28 cellular contexts compared by ENCODE assay signal in the genomic region with DNA sequence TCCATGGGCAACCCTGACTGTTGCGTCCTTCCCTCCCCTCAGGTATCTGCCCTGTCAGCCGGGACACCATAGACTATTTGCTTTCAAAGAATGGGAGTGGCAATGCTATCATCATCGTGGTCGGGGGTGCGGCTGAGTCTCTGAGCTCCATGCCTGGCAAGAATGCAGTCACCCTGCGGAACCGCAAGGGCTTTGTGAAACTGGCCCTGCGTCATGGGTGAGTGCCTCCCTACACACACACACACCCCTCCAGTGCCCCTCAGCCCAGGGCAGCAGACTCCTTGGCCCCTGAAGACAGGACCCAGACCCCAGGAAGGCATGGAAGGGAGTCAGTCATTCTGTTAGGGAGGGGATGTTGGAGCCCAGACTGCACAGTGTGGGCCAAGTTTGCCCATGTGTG. TPM values are rescaled to one million over a fixed set of nuclear protein-coding genes. Genes with fewer than 3 reads are reported as not detected.
DNase-seq lines count a peak whose midpoint lies in the region; ATAC-seq and TF ChIP-seq lines count a peak whose summit lies in the region.
"Had no signal": no experiment of that assay in that cellular context is flagged by ENCODE, and none has a peak within 500 bp of the region (broad histone marks: within the 10 kb centered on the region; RNA-seq: fewer than 3 reads in every experiment).

No MANE protein-coding gene starts in this region.

- H3K4me3 Mint-ChIP-seq in CD14-positive monocyte (no peak overlapping the region), chondrocyte (ENCODE audit: unreplicated experiment) (no peak overlapping the region)
- H3K4me3 Mint-ChIP-seq in activated CD4-positive, alpha-beta T cell treated with anti-CD3 and anti-CD28 coated beads for 36 hours, result no peak overlapping the region
- H3K4me3 Mint-ChIP-seq: activated CD4-positive, alpha-beta memory T cell treated with anti-CD3 and anti-CD28 coated beads for 36 hours; activated naive CD4-positive, alpha-beta T cell treated with anti-CD3 and anti-CD28 coated beads for 36 hours; activated T-helper 1 cell treated with anti-CD3 and anti-CD28 coated beads, Interleukin-12 subunit alpha, Interleukin-12 subunit beta, Interleukin-2, Interleukin-4 antibody, amounts not matched to agents 30 ng/mL and 10 ng/mL and 1 ng/mL, durations not matched to agents 14 hours and 24 hours and 36 hours; T-cell had no signal

- H3K9me3 Mint-ChIP-seq in CD14-positive monocyte, result no peaks in the 10 kb centered on the region
- no peaks in the 10 kb centered on the region for H3K9me3 Mint-ChIP-seq in chondrocyte (ENCODE audit: low read depth)
- H3K9me3 Mint-ChIP-seq in activated CD4-positive, alpha-beta T cell treated with anti-CD3 and anti-CD28 coated beads for 36 hours (ENCODE audit: low read depth), result no peaks in the 10 kb centered on the region
- H3K9me3 Mint-ChIP-seq: activated CD4-positive, alpha-beta memory T cell treated with anti-CD3 and anti-CD28 coated beads for 36 hours; activated naive CD4-positive, alpha-beta T cell treated with anti-CD3 and anti-CD28 coated beads for 36 hours; activated T-helper 1 cell treated with anti-CD3 and anti-CD28 coated beads, Interleukin-12 subunit alpha, Interleukin-12 subunit beta, Interleukin-2, Interleukin-4 antibody, amounts not matched to agents 30 ng/mL and 10 ng/mL and 1 ng/mL, durations not matched to agents 14 hours and 24 hours and 36 hours; T-cell had no signal

- DNase-seq in CD14-positive monocyte (ENCODE audit: low spot score) (peak; percentile 44), epithelial cell of esophagus (ENCODE audit: low read depth) (peak; percentile 45), posterior vena cava (ENCODE audit: low spot score) (peak; percentile 56), chondrocyte (ENCODE audit: low spot score) (no peak), pons (ENCODE audit: low spot score) (no peak)
- no peak for DNase-seq in activated CD4-positive, alpha-beta T cell treated with anti-CD3 and anti-CD28 coated beads for 1 hour
- DNase-seq in activated CD4-positive, alpha-beta T cell treated with anti-CD3 and anti-CD28 coated beads for 36 hours, result no peak
- DNase-seq: activated CD4-positive, alpha-beta memory T cell treated with anti-CD3 and anti-CD28 coated beads for 36 hours; activated CD4-positive, CD25-positive, alpha-beta regulatory T cell; activated CD8-positive, alpha-beta memory T cell treated with anti-CD3 and anti-CD28 coated beads, Interleukin-2, amount 50 U/mL, for 4 hours; activated naive CD4-positive, alpha-beta T cell treated with anti-CD3 and anti-CD28 coated beads for 36 hours; amniotic stem cell; DMS153; effector CD8-positive, alpha-beta T cell; erythroblast; heart left ventricle; left colon; mesendoderm; MM.1S; NCI-H2029 treated with DMSO at 0.1 percent for 48 hours; NCI-H2227 treated with DMSO at 0.1 percent for 48 hours; NCI-H69; Peyer's patch; stomach; T-cell; transverse colon had no signal

- no peak for TF ChIP-seq CTCF in CD14-positive monocyte (IDR thresholded peaks at IDR 0.05)
- no peak for TF ChIP-seq CTCF in epithelial cell of esophagus (IDR thresholded peaks at IDR 0.05; ENCODE audit: insufficient read depth, low read depth, low read length, missing control alignments)
- no peak for TF ChIP-seq CTCF in chondrocyte (IDR thresholded peaks at IDR 0.05)

- ATAC-seq in HG03521 (IDR thresholded peaks at IDR 0.05; ENCODE audit: unreplicated experiment), result peak; percentile 68
- no peak for ATAC-seq in activated CD4-positive, alpha-beta T cell treated with anti-CD3 and anti-CD28 coated beads for 36 hours
- ATAC-seq: heart left ventricle, left colon, T-cell had no signal

- intact Hi-C loops in CD14-positive monocyte (cut with micrococcal nuclease) (no loop called here), posterior vena cava (cut with DNase I) (loop anchor here in 1 of 2 donors (5.0 to 10.0 kb wide), 2 partner anchors 250 to 528 kb away; no protein-coding TSS in a partner anchor)
- intact Hi-C loops in activated CD4-positive, alpha-beta T cell treated with anti-CD3 and anti-CD28 coated beads for 36 hours (cut with DNase I, micrococcal nuclease), result no loop called here

- peaks cover 20% of the 10 kb centered on the region for H3K4me1 Mint-ChIP-seq in CD14-positive monocyte
- H3K4me1 Mint-ChIP-seq in chondrocyte (ENCODE audit: low read depth), result peaks cover 4% of the 10 kb centered on the region
- H3K4me1 Mint-ChIP-seq in activated CD4-positive, alpha-beta T cell treated with anti-CD3 and anti-CD28 coated beads for 36 hours, result peaks cover 10% of the 10 kb centered on the region

- H3K27me3 Mint-ChIP-seq in CD14-positive monocyte (ENCODE audit: low read depth in 3 of 3), result peaks cover 0 to 5% (median 0%) of the 10 kb centered on the region in 3 donors
- no peaks in the 10 kb centered on the region for H3K27me3 Mint-ChIP-seq in chondrocyte (ENCODE audit: low read depth)
- H3K27me3 Mint-ChIP-seq in activated CD4-positive, alpha-beta T cell treated with anti-CD3 and anti-CD28 coated beads for 36 hours, result no peaks in the 10 kb centered on the region
- H3K27me3 Mint-ChIP-seq: activated CD4-positive, alpha-beta memory T cell treated with anti-CD3 and anti-CD28 coated beads for 36 hours; T-cell had no signal

- no peak overlapping the region for H3K4me3 ChIP-seq in epithelial cell of esophagus (ENCODE audit: low read length)
- H3K4me3 ChIP-seq: heart left ventricle, Peyer's patch, stomach, transverse colon had no signal

- peak overlapping the region in 1 of 7 donors; percentile 2 for H3K27ac Mint-ChIP-seq in CD14-positive monocyte
- no peak overlapping the region for H3K27ac Mint-ChIP-seq in chondrocyte (ENCODE audit: unreplicated experiment)
- no peak overlapping the region for H3K27ac Mint-ChIP-seq in activated CD4-positive, alpha-beta T cell treated with anti-CD3 and anti-CD28 coated beads for 36 hours
- H3K27ac Mint-ChIP-seq: activated CD4-positive, alpha-beta memory T cell treated with anti-CD3 and anti-CD28 coated beads for 36 hours; activated naive CD4-positive, alpha-beta T cell treated with anti-CD3 and anti-CD28 coated beads for 36 hours; activated T-helper 1 cell treated with anti-CD3 and anti-CD28 coated beads, Interleukin-12 subunit alpha, Interleukin-12 subunit beta, Interleukin-2, Interleukin-4 antibody, amounts not matched to agents 30 ng/mL and 10 ng/mL and 1 ng/mL, durations not matched to agents 14 hours and 24 hours and 36 hours; T-cell had no signal

- POLR2A ChIA-PET in activated CD4-positive, alpha-beta T cell treated with anti-CD3 and anti-CD28 coated beads for 36 hours (lab: Charles Lee), result no interaction called here

- H3K36me3 Mint-ChIP-seq in CD14-positive monocyte (peaks cover 70 to 76% of the 10 kb centered on the region in 2 donors), chondrocyte (ENCODE audit: low read depth) (no peaks in the 10 kb centered on the region)
- H3K36me3 Mint-ChIP-seq in activated CD4-positive, alpha-beta T cell treated with anti-CD3 and anti-CD28 coated beads for 36 hours (ENCODE audit: low read depth), result no peaks in the 10 kb centered on the region
- H3K36me3 Mint-ChIP-seq: activated CD4-positive, alpha-beta memory T cell treated with anti-CD3 and anti-CD28 coated beads for 36 hours; T-cell had no signal

- CTCF ChIA-PET in activated CD4-positive, alpha-beta T cell treated with anti-CD3 and anti-CD28 coated beads for 36 hours (lab: Charles Lee), result no interaction called here

RNA-seq across cellular contexts. Expression of a gene that starts 17.9 kb away (rescaled TPM):
- 10 to 100 TPM; 13.7 to 20.0 TPM for polyA plus RNA-seq in CD14-positive monocyte
- total RNA-seq in posterior vena cava, result 10 to 100 TPM; 27.0 to 27.8 TPM
- total RNA-seq in chondrocyte, result 15.7 to 32.5 TPM (median 16.9 TPM) in 3 replicates
- total RNA-seq in activated CD4-positive, alpha-beta T cell treated with anti-CD3 and anti-CD28 coated beads for 36 hours, result 10 to 100 TPM; 11.4 to 13.4 TPM

RNA-seq across cellular contexts. Expression of a gene that starts 28.5 kb away (rescaled TPM):
- 10 to 100 TPM in 1 of 2 donors, 1 to 10 TPM in 1; 7.0 to 18.4 TPM for polyA plus RNA-seq in CD14-positive monocyte
- total RNA-seq in posterior vena cava (1 to 10 TPM; 2.1 to 3.4 TPM), chondrocyte (1.3 to 1.6 TPM in 2 of 3 replicates, not detected in the other)
- 1 to 10 TPM; 1.4 to 1.5 TPM for total RNA-seq in activated CD4-positive, alpha-beta T cell treated with anti-CD3 and anti-CD28 coated beads for 36 hours

Comparison
In these comparisons a context has a peak if more than half of its experiments do, and no peak if none do; other contexts are left out.
1. DNase-seq: peak in CD14-positive monocyte (single experiment), epithelial cell of esophagus (single experiment) and posterior vena cava (single experiment); none in activated CD4-positive, alpha-beta T cell treated with anti-CD3 and anti-CD28 coated beads for 1 hour (single experiment), chondrocyte (single experiment), activated CD4-positive, alpha-beta T cell treated with anti-CD3 and anti-CD28 coated beads for 36 hours (single experiment) and pons (single experiment).